In genomic region chr6:168517742-168518347, GRCh38 we compare ENCODE assay signal across 15 cellular contexts.
DNase-seq lines count a peak whose midpoint lies in the region; ATAC-seq and TF ChIP-seq lines count a peak whose summit lies in the region.
"Had no signal": no experiment of that assay in that cellular context is flagged by ENCODE, and none has a peak within 500 bp of the region (broad histone marks: within the 10 kb centered on the region; RNA-seq: fewer than 3 reads in every experiment).

No MANE protein-coding gene starts in this region.

- H3K14ac ChIP-seq in IMR-90 (replicated peaks; ENCODE audit: low read depth, low read length) (no peak overlapping the region), neuronal stem cell (ENCODE audit: low read length) (peak overlapping the region; percentile 17), trophoblast cell (ENCODE audit: low read length) (no peak overlapping the region)

- no peaks in the 10 kb centered on the region for H4K20me1 ChIP-seq in IMR-90 (ENCODE audit: insufficient read depth, low read length)
- H4K20me1 ChIP-seq: BLaER1 had no signal

- TF ChIP-seq POLR2A in IMR-90 (IDR thresholded peaks at IDR 0.05; ENCODE audit: low read depth, low read length): no peak

- ATAC-seq in IMR-90 (ENCODE audit: low read depth): no peak
- no peak for ATAC-seq in esophagus mucosa

- H2BK5ac ChIP-seq in IMR-90 (ENCODE audit: low read depth, low read length, poor library complexity, severe bottlenecking) (no peak overlapping the region), neuronal stem cell (ENCODE audit: low read length) (no peak overlapping the region), trophoblast cell (ENCODE audit: low read depth, low read length, poor library complexity) (no peak overlapping the region)

- intact Hi-C loops in IMR-90 (cut with micrococcal nuclease): no loop called here

- DNase-seq in activated effector memory CD4-positive, alpha-beta T cell treated with anti-CD3 and anti-CD28 coated beads, Interleukin-2, amount 50 U/mL, for 16 hours: peak; percentile 54
- no peak for DNase-seq in activated effector memory CD4-positive, alpha-beta T cell treated with Interleukin-2 at 50 U/mL for 16 hours
- DNase-seq in IMR-90 (no peak), neuronal stem cell (ENCODE audit: low spot score) (no peak), trophoblast cell (no peak), LoVo (ENCODE audit: low spot score) (no peak)
- DNase-seq: 8988T; CD4-positive, alpha-beta memory T cell; DMS153; DMS79; GDM1; GOT3; HCEC 1CT had no signal

- TF ChIP-seq RAD21 in IMR-90 (IDR thresholded peaks at IDR 0.05; ENCODE audit: low read length): no peak

- H3K4me1 ChIP-seq in IMR-90 (ENCODE audit: control insufficient read depth, insufficient read depth, low read length) (no peaks in the 10 kb centered on the region), neuronal stem cell (ENCODE audit: control insufficient read depth in 2 of 2, insufficient read depth in 1 of 2, low read depth in 1 of 2, low read length in 2 of 2) (peaks cover 0 to 2% of the 10 kb centered on the region in 2 donors), trophoblast cell (ENCODE audit: control insufficient read depth in 1 of 2, insufficient read depth in 2 of 2, low read length in 2 of 2) (no peaks in the 10 kb centered on the region)
- H3K4me1 ChIP-seq: BLaER1 had no signal

- POLR2A ChIA-PET in IMR-90 (lab: Charles Lee; ENCODE audit: unreplicated experiment): no interaction called here

- no peak overlapping the region for H4K5ac ChIP-seq in IMR-90 (ENCODE audit: low read depth, low read length)

- dilution Hi-C loops in IMR-90 (cut with HindIII; ENCODE audit: low sequenced_read_pairs, unreplicated experiment): no loop called here

- H3K18ac ChIP-seq in IMR-90 (ENCODE audit: low read depth, low read length) (no peak overlapping the region), neuronal stem cell (ENCODE audit: low read length) (peak overlapping the region; percentile 84), trophoblast cell (ENCODE audit: low read length) (no peak overlapping the region)

- H4K8ac ChIP-seq in IMR-90 (ENCODE audit: low read depth in 2 of 2, low read length in 2 of 2) (no peak overlapping the region), neuronal stem cell (ENCODE audit: low read depth, low read length) (no peak overlapping the region), trophoblast cell (ENCODE audit: low read depth, low read length) (no peak overlapping the region)

- H2BK20ac ChIP-seq in IMR-90 (ENCODE audit: low read depth, low read length): no peak overlapping the region

- peak overlapping the region; percentile 33 for H2AFZ ChIP-seq in IMR-90 (replicated peaks; ENCODE audit: low read length, poor library complexity)
- H2AFZ ChIP-seq in neuronal stem cell (ENCODE audit: low read length): no peak overlapping the region
- no peak overlapping the region for H2AFZ ChIP-seq in trophoblast cell (ENCODE audit: insufficient read depth, low read length, poor library complexity)

- no peak overlapping the region for H4K12ac ChIP-seq in trophoblast cell (ENCODE audit: low read depth, low read length)

- H3K27me3 ChIP-seq in IMR-90 (ENCODE audit: control insufficient read depth, insufficient read depth, low read length) (no peaks in the 10 kb centered on the region), neuronal stem cell (ENCODE audit: control insufficient read depth in 3 of 3, insufficient read depth in 3 of 3, low read depth in 1 of 3, low read length in 3 of 3) (no peaks in the 10 kb centered on the region), trophoblast cell (ENCODE audit: insufficient read depth, low read length) (no peaks in the 10 kb centered on the region)
- H3K27me3 ChIP-seq: BLaER1 had no signal

- no peak for TF ChIP-seq CTCF in IMR-90 (conservative IDR thresholded peaks at IDR 0.05; ENCODE audit: low read depth, low read length)

- H3K79me1 ChIP-seq in IMR-90 (ENCODE audit: low read depth in 1 of 2, low read length in 2 of 2) (no peaks in the 10 kb centered on the region), neuronal stem cell (ENCODE audit: low read depth, low read length) (no peaks in the 10 kb centered on the region), trophoblast cell (ENCODE audit: low read length) (no peaks in the 10 kb centered on the region)

- H3K4me3 ChIP-seq in IMR-90 (ENCODE audit: insufficient read depth, low read depth, low read length) (no peak overlapping the region), neuronal stem cell (ENCODE audit: low read length in 2 of 2) (no peak overlapping the region), trophoblast cell (ENCODE audit: low read depth, low read length) (no peak overlapping the region)
- H3K4me3 ChIP-seq: BLaER1 had no signal

- CTCF ChIA-PET in IMR-90 (lab: Yijun Ruan, JAX): no interaction called here

- no peaks in the 10 kb centered on the region for H3K9me1 ChIP-seq in IMR-90 (ENCODE audit: insufficient read depth, low read length)

- H2BK12ac ChIP-seq in neuronal stem cell (ENCODE audit: low read length) (no peak overlapping the region), trophoblast cell (ENCODE audit: low read length) (no peak overlapping the region)

- no TSS peak for BruUV-seq in IMR-90 (replicated peaks; lab: Mats Ljungman, UMichigan)

- H3K9me3 ChIP-seq in IMR-90 (ENCODE audit: control insufficient read depth, insufficient read depth, low read length): peaks cover 55% of the 10 kb centered on the region
- peaks cover 0 to 5% of the 10 kb centered on the region in 2 donors for H3K9me3 ChIP-seq in neuronal stem cell (replicated peaks in 1 of 2; ENCODE audit: control insufficient read depth in 2 of 2, insufficient read depth in 1 of 2, low read depth in 1 of 2, low read length in 2 of 2)
- H3K9me3 ChIP-seq in trophoblast cell (ENCODE audit: insufficient read depth, low read depth, low read length): peaks cover 6% of the 10 kb centered on the region
- H3K9me3 ChIP-seq: BLaER1 had no signal

- WGBS in IMR-90 (ENCODE audit: extremely low coverage in 2 of 2, insufficient read length in 1 of 2), 2 experiments: 69% methylated on average over 9 of the region's 39 CpGs; no CpG with 5 or more reads in 1 of the 2 experiments
- WGBS in neuronal stem cell (ENCODE audit: extremely low coverage in 2 of 2, insufficient read length in 2 of 2, insufficient replicate concordance in 1 of 2), 2 donors: no CpG with 5 or more reads among the region's 39 CpGs
- no CpG with 5 or more reads among the region's 39 CpGs for WGBS in trophoblast cell (ENCODE audit: extremely low coverage, insufficient coverage, insufficient read length)

- H3K79me2 ChIP-seq in trophoblast cell (ENCODE audit: control insufficient read depth, insufficient read depth, low read length, poor library complexity): no peaks in the 10 kb centered on the region

- H2BK120ac ChIP-seq in IMR-90 (ENCODE audit: low read depth, low read length) (no peak overlapping the region), neuronal stem cell (ENCODE audit: low read depth, low read length) (no peak overlapping the region), trophoblast cell (ENCODE audit: insufficient read depth, low read length, poor library complexity) (no peak overlapping the region)

- H3K56ac ChIP-seq in IMR-90 (ENCODE audit: extremely low read depth, insufficient read depth, low read length): no peak overlapping the region

- no peak overlapping the region for H2AK5ac ChIP-seq in IMR-90 (ENCODE audit: low read depth, low read length)
- no peak overlapping the region for H2AK5ac ChIP-seq in neuronal stem cell (ENCODE audit: low read depth, low read length)
- no peak overlapping the region for H2AK5ac ChIP-seq in trophoblast cell (ENCODE audit: low read length)

- H4K91ac ChIP-seq in IMR-90 (ENCODE audit: insufficient read depth, low read depth, low read length) (no peak overlapping the region), neuronal stem cell (ENCODE audit: low read depth, low read length, poor library complexity) (no peak overlapping the region), trophoblast cell (ENCODE audit: low read depth, low read length) (no peak overlapping the region)

- H3K27ac ChIP-seq in IMR-90 (ENCODE audit: insufficient read depth, low read length) (no peak overlapping the region), neuronal stem cell (replicated peaks; ENCODE audit: low read length) (no peak overlapping the region), trophoblast cell (ENCODE audit: low read depth, low read length) (no peak overlapping the region)
- H3K27ac ChIP-seq: BLaER1 had no signal

- H3K4me2 ChIP-seq in IMR-90 (ENCODE audit: low read depth, low read length): no peak overlapping the region
- no peak overlapping the region for H3K4me2 ChIP-seq in neuronal stem cell (ENCODE audit: insufficient read depth, low read length, poor library complexity, severe bottlenecking)
- no peak overlapping the region for H3K4me2 ChIP-seq in trophoblast cell (ENCODE audit: low read length)
- H3K4me2 ChIP-seq: BLaER1 had no signal

- H3K36me3 ChIP-seq in IMR-90 (ENCODE audit: control insufficient read depth, insufficient read depth, low read length) (no peaks in the 10 kb centered on the region), neuronal stem cell (replicated peaks in 1 of 2; ENCODE audit: control insufficient read depth in 2 of 2, insufficient read depth in 2 of 2, low read length in 2 of 2) (peaks cover 0 to 3% of the 10 kb centered on the region in 2 donors), trophoblast cell (ENCODE audit: control insufficient read depth in 1 of 2, insufficient read depth in 2 of 2, low read length in 2 of 2) (no peaks in the 10 kb centered on the region)
- H3K36me3 ChIP-seq: BLaER1 had no signal

- H3K9ac ChIP-seq in IMR-90 (ENCODE audit: low read depth, low read length): no peak overlapping the region
- H3K9ac ChIP-seq in neuronal stem cell (ENCODE audit: low read depth, low read length, poor library complexity): no peak overlapping the region
- no peak overlapping the region for H3K9ac ChIP-seq in trophoblast cell (ENCODE audit: low read length)
- H3K9ac ChIP-seq: BLaER1 had no signal

- H3K23ac ChIP-seq in IMR-90 (ENCODE audit: low read depth, low read length) (no peak overlapping the region), neuronal stem cell (ENCODE audit: low read depth, low read length, poor library complexity) (no peak overlapping the region), trophoblast cell (ENCODE audit: low read length) (no peak overlapping the region)

- H3K4ac ChIP-seq in IMR-90 (ENCODE audit: low read depth, low read length): no peak overlapping the region
- H3K4ac ChIP-seq in neuronal stem cell (ENCODE audit: low read length): no peak overlapping the region
- H3K4ac ChIP-seq in trophoblast cell (ENCODE audit: low read depth, low read length): no peak overlapping the region

- in situ Hi-C loops in IMR-90 (cut with MboI; ENCODE audit: low sequenced_read_pairs): no loop called here

- H2BK15ac ChIP-seq in IMR-90 (ENCODE audit: low read depth, low read length) (no peak overlapping the region), neuronal stem cell (ENCODE audit: low read length) (no peak overlapping the region)

- no peak overlapping the region for H2AK9ac ChIP-seq in IMR-90 (replicated peaks; ENCODE audit: low read depth, low read length, poor library complexity)

TF ChIP-seq in IMR-90, 13 proteins besides CTCF, POLR2A, EP300 and RAD21 (continues in another document):
- TF ChIP-seq CEBPB (IDR thresholded peaks at IDR 0.05; ENCODE audit: low read depth, low read length) (no peak), NFE2L2 (IDR thresholded peaks at IDR 0.05; ENCODE audit: low read depth, low read length) (no peak)
